ENCODE assay signal across 1 cellular context in genomic region chr18:79047556-79048244, GRCh38.
TF ChIP-seq lines count a peak whose summit lies in the region.

No MANE protein-coding gene starts in this region.

TF ChIP-seq in HCT116, 20 proteins besides CTCF, POLR2A, EP300 and RAD21 (continued from another document):
- TF ChIP-seq REST (IDR thresholded peaks at IDR 0.05; ENCODE audit: low read depth), result no peak
- no peak for TF ChIP-seq MAX (IDR thresholded peaks at IDR 0.05)
- no peak for TF ChIP-seq SIN3A (IDR thresholded peaks at IDR 0.05; ENCODE audit: low read depth)
- TF ChIP-seq EZH2phosphoT487 (IDR thresholded peaks at IDR 0.05; ENCODE audit: borderline replicate concordance), result no peak
- no peak for TF ChIP-seq YY1 (IDR thresholded peaks at IDR 0.05; ENCODE audit: extremely low read depth, insufficient replicate concordance, low read depth, low read length)
- no peak for TF ChIP-seq TCF7L2 (IDR thresholded peaks at IDR 0.05; ENCODE audit: borderline replicate concordance, extremely low read depth, insufficient read depth, insufficient read length)
- TF ChIP-seq FOSL1 (IDR thresholded peaks at IDR 0.05; ENCODE audit: low read depth), result no peak
